In the genomic region with DNA sequence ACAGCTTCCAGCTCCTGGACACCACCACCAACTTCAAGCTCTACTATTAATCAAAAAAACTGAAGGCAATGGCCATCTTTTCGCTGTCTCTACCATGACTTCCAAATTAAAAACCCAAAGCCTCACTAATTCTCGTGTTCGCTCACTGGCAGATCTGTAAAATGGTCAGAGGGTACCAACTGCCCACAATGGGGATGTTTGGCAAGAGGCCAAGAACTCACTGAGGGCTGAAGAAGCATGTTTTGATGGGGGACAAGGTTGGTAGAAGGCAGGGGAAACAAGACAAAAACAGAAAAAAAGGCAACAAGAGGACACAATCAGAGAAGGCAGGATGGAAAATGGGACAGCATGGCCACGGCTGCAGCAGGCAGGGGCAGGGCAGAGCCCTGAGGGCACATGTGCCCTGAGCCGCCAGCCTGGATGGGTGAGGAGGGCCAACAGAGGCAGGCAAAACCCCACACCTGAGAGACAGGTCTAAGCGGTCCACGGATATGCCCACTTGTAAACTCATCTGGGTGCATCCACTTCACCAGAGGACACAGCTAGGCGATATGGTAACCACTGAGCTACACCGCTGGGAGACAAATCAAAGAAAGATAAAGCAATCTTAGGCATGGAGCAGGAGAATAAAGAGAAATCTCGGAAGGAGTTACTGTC, we compare ENCODE assay signal across 1 cellular context.
TF ChIP-seq lines count a peak whose summit lies in the region.

No MANE protein-coding gene starts in this region.

TF ChIP-seq in H1, 55 proteins besides CTCF, POLR2A, EP300 and RAD21:
- TF ChIP-seq POLR2AphosphoS5 (IDR thresholded peaks at IDR 0.05; ENCODE audit: low read depth, low read length): no peak
- no peak for TF ChIP-seq BRCA1 (IDR thresholded peaks at IDR 0.05; ENCODE audit: low read depth, low read length)
- no peak for TF ChIP-seq SIRT6 (IDR thresholded peaks at IDR 0.05; ENCODE audit: low read length)
- TF ChIP-seq RBBP5 (IDR thresholded peaks at IDR 0.05; ENCODE audit: borderline replicate concordance, low read depth, low read length): no peak
- no peak for TF ChIP-seq ASH2L (IDR thresholded peaks at IDR 0.05; ENCODE audit: low read length)
- no peak for TF ChIP-seq JUN (IDR thresholded peaks at IDR 0.05; ENCODE audit: low read depth, low read length)
- TF ChIP-seq, protein P1, sequence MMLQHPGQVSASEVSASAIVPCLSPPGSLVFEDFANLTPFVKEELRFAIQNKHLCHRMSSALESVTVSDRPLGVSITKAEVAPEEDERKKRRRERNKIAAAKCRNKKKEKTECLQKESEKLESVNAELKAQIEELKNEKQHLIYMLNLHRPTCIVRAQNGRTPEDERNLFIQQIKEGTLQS (IDR thresholded peaks at IDR 0.05; ENCODE audit: insufficient read depth, low read depth, low read length): no peak
- no peak for TF ChIP-seq SUZ12 (IDR thresholded peaks at IDR 0.05; ENCODE audit: low read length)
